ENCODE assay signal across 30 cellular contexts in genomic region chr7:25368599-25368998, GRCh38.
"Had no signal": no experiment of that assay in that cellular context is flagged by ENCODE, and none has a peak within 500 bp of the region (broad histone marks: within the 10 kb centered on the region; RNA-seq: fewer than 3 reads in every experiment).

No MANE protein-coding gene starts in this region.

- H3K27ac Mint-ChIP-seq: activated B cell treated with CpG ODN at 0.5 μM for 24 hours; activated CD4-positive, alpha-beta memory T cell treated with anti-CD3 and anti-CD28 coated beads for 36 hours; activated CD4-positive, alpha-beta T cell treated with anti-CD3 and anti-CD28 coated beads for 36 hours; activated CD4-positive, alpha-beta T cell treated with anti-CD3 and anti-CD28 coated beads, Interleukin-2, amount 10 ng/mL, durations not matched to agents 24 days and 14 days; activated CD8-positive, alpha-beta memory T cell treated with anti-CD3 and anti-CD28 coated beads, Interleukin-2, amount 10 ng/mL, durations not matched to agents 7 days and 5 days; activated CD8-positive, alpha-beta T cell treated with anti-CD3 and anti-CD28 coated beads, Interleukin-2, amount 10 ng/mL, durations not matched to agents 7 days and 5 days; activated naive CD4-positive, alpha-beta T cell treated with anti-CD3 and anti-CD28 coated beads, Interleukin-2, amount 10 ng/mL, durations not matched to agents 7 days and 5 days; activated naive CD8-positive, alpha-beta T cell; activated T-helper 1 cell treated with anti-CD3 and anti-CD28 coated beads, Interleukin-12 subunit alpha, Interleukin-12 subunit beta, Interleukin-2, Interleukin-4 antibody, amounts not matched to agents 30 ng/mL and 10 ng/mL and 1 ng/mL, durations not matched to agents 14 hours and 24 hours and 36 hours; activated T-helper 2 cell treated with anti-CD3 and anti-CD28 coated beads, Interferon-gamma antibody, Interleukin-2, Interleukin-4, amounts not matched to agents 10 μg/mL and 5 μg/mL and 100 μg/mL, durations not matched to agents 14 hours and 24 hours and 36 hours; T-cell; T-helper 17 cell; T-helper 2 cell treated with Interferon-gamma antibody and Interleukin-4, amounts not matched to agents 5 μg/mL and 100 μg/mL, for 36 hours had no signal

- H3K4me3 Mint-ChIP-seq: activated B cell treated with CpG ODN at 0.5 μM for 24 hours; activated CD4-positive, alpha-beta memory T cell treated with anti-CD3 and anti-CD28 coated beads for 36 hours; activated CD4-positive, alpha-beta T cell treated with anti-CD3 and anti-CD28 coated beads for 36 hours; activated CD4-positive, alpha-beta T cell treated with anti-CD3 and anti-CD28 coated beads, Interleukin-2, amount 10 ng/mL, durations not matched to agents 24 days and 14 days; activated CD8-positive, alpha-beta memory T cell treated with anti-CD3 and anti-CD28 coated beads, Interleukin-2, amount 10 ng/mL, durations not matched to agents 7 days and 5 days; activated CD8-positive, alpha-beta T cell treated with anti-CD3 and anti-CD28 coated beads, Interleukin-2, amount 10 ng/mL, durations not matched to agents 7 days and 5 days; activated naive CD4-positive, alpha-beta T cell treated with anti-CD3 and anti-CD28 coated beads, Interleukin-2, amount 10 ng/mL, durations not matched to agents 7 days and 5 days; activated naive CD8-positive, alpha-beta T cell; activated T-helper 1 cell treated with anti-CD3 and anti-CD28 coated beads, Interleukin-12 subunit alpha, Interleukin-12 subunit beta, Interleukin-2, Interleukin-4 antibody, amounts not matched to agents 30 ng/mL and 10 ng/mL and 1 ng/mL, durations not matched to agents 14 hours and 24 hours and 36 hours; T-cell; T-helper 17 cell; T-helper 2 cell treated with Interferon-gamma antibody and Interleukin-4, amounts not matched to agents 5 μg/mL and 100 μg/mL, for 36 hours had no signal

- H3K36me3 ChIP-seq: cardiac muscle cell, colonic mucosa, WERI-Rb-1 had no signal

- H3K4me1 ChIP-seq: colonic mucosa had no signal

- DNase-seq: activated B cell treated with CpG ODN at 0.5 μM for 24 hours; activated CD4-positive, alpha-beta memory T cell treated with anti-CD3 and anti-CD28 coated beads for 36 hours; activated CD4-positive, alpha-beta T cell treated with anti-CD3 and anti-CD28 coated beads for 36 hours; activated CD4-positive, alpha-beta T cell treated with anti-CD3 and anti-CD28 coated beads, Interleukin-2, amount 10 ng/mL, durations not matched to agents 24 days and 14 days; activated CD4-positive, CD25-positive, alpha-beta regulatory T cell treated with anti-CD3 and anti-CD28 coated beads, Interleukin-2, amount 50 U/mL, for 72 hours; activated CD8-positive, alpha-beta memory T cell treated with anti-CD3 and anti-CD28 coated beads, Interleukin-2, amount 10 ng/mL, durations not matched to agents 7 days and 5 days; activated CD8-positive, alpha-beta memory T cell treated with anti-CD3 and anti-CD28 coated beads, Interleukin-2, amount 50 U/mL, for 4 hours; activated CD8-positive, alpha-beta T cell treated with anti-CD3 and anti-CD28 coated beads, Interleukin-2, amount 10 ng/mL, durations not matched to agents 7 days and 5 days; activated effector memory CD4-positive, alpha-beta T cell treated with anti-CD3 and anti-CD28 coated beads, Interleukin-2, amount 50 U/mL, for 16 hours; activated naive CD4-positive, alpha-beta T cell treated with anti-CD3 and anti-CD28 coated beads, Interleukin-2, amount 10 ng/mL, durations not matched to agents 7 days and 5 days; activated T-cell treated with anti-CD3 and anti-CD28 coated beads, Interleukin-2, amount 50 U/mL, for 1 hour; activated T-cell treated with anti-CD3 and anti-CD28 coated beads, Interleukin-2, amount 50 U/mL, for 48 hours; amniotic stem cell; anterior cingulate cortex; central memory CD4-positive, alpha-beta T cell; cerebellar nuclear complex; colonic mucosa; effector CD8-positive, alpha-beta T cell; foreskin fibroblast; head of caudate nucleus; SW 1271; T-cell; T-helper 17 cell; T1000; WERI-Rb-1 had no signal

- H3K9me3 Mint-ChIP-seq: activated CD4-positive, alpha-beta T cell treated with anti-CD3 and anti-CD28 coated beads, Interleukin-2, amount 10 ng/mL, durations not matched to agents 24 days and 14 days had no signal

- H3K9me3 ChIP-seq: colonic mucosa had no signal

- H3K4me3 ChIP-seq: cardiac muscle cell, colonic mucosa had no signal

- H3K27me3 Mint-ChIP-seq: activated CD4-positive, alpha-beta T cell treated with anti-CD3 and anti-CD28 coated beads, Interleukin-2, amount 10 ng/mL, durations not matched to agents 24 days and 14 days had no signal

- H3K4me1 Mint-ChIP-seq: activated B cell treated with CpG ODN at 0.5 μM for 24 hours; activated CD4-positive, alpha-beta T cell treated with anti-CD3 and anti-CD28 coated beads for 36 hours; activated CD4-positive, alpha-beta T cell treated with anti-CD3 and anti-CD28 coated beads, Interleukin-2, amount 10 ng/mL, durations not matched to agents 24 days and 14 days; activated CD8-positive, alpha-beta memory T cell treated with anti-CD3 and anti-CD28 coated beads, Interleukin-2, amount 10 ng/mL, durations not matched to agents 7 days and 5 days; activated naive CD4-positive, alpha-beta T cell treated with anti-CD3 and anti-CD28 coated beads, Interleukin-2, amount 10 ng/mL, durations not matched to agents 7 days and 5 days; T-cell; T-helper 17 cell had no signal

- H3K36me3 Mint-ChIP-seq: activated CD4-positive, alpha-beta memory T cell treated with anti-CD3 and anti-CD28 coated beads for 36 hours; activated CD8-positive, alpha-beta memory T cell treated with anti-CD3 and anti-CD28 coated beads, Interleukin-2, amount 10 ng/mL, durations not matched to agents 7 days and 5 days; activated naive CD4-positive, alpha-beta T cell treated with anti-CD3 and anti-CD28 coated beads, Interleukin-2, amount 10 ng/mL, durations not matched to agents 7 days and 5 days; activated naive CD8-positive, alpha-beta T cell; T-cell had no signal

- ATAC-seq: activated CD4-positive, alpha-beta T cell treated with anti-CD3 and anti-CD28 coated beads for 36 hours; activated CD8-positive, alpha-beta memory T cell treated with anti-CD3 and anti-CD28 coated beads, Interleukin-2, amount 10 ng/mL, durations not matched to agents 7 days and 5 days; activated CD8-positive, alpha-beta T cell treated with anti-CD3 and anti-CD28 coated beads, Interleukin-2, amount 10 ng/mL, durations not matched to agents 7 days and 5 days; T-cell; T-helper 17 cell had no signal
